In genomic region chr15:85649372-85649771, GRCh38 we compare ENCODE assay signal across 8 cellular contexts.
DNase-seq lines count a peak whose midpoint lies in the region; ATAC-seq and TF ChIP-seq lines count a peak whose summit lies in the region.

No MANE protein-coding gene starts in this region.

- H3K36me3 ChIP-seq in Loucy (ENCODE audit: insufficient read depth, low read length): peaks cover 38% of the 10 kb centered on the region; the same call in 1 of the 2 replicates
- peaks cover 8 to 24% (median 19%) of the 10 kb centered on the region in 5 donors for H3K36me3 ChIP-seq in subcutaneous abdominal adipose tissue (ENCODE audit: control insufficient read depth in 5 of 5, insufficient read depth in 5 of 5, low read length in 5 of 5)
- H3K36me3 ChIP-seq in testis (ENCODE audit: low read depth, missing control alignments): no peaks in the 10 kb centered on the region

- H3K4me2 ChIP-seq in Loucy (ENCODE audit: low read depth, low read length, poor library complexity, severe bottlenecking): peak overlapping the region; percentile 19

- peaks cover 31% of the 10 kb centered on the region for H3K4me1 Mint-ChIP-seq in activated naive CD4-positive, alpha-beta T cell treated with anti-CD3 and anti-CD28 coated beads, Interleukin-2, amount 10 ng/mL, durations not matched to agents 7 days and 5 days

- H3K9ac ChIP-seq in Loucy (ENCODE audit: low read depth, low read length, poor library complexity, severe bottlenecking): no peak overlapping the region
- no peak overlapping the region for H3K9ac ChIP-seq in subcutaneous abdominal adipose tissue (ENCODE audit: low read length in 5 of 5)

- peaks cover 4% of the 10 kb centered on the region; the same call in 1 of the 2 replicates for H3K79me2 ChIP-seq in Loucy (ENCODE audit: insufficient read depth, low read length)

- H3K4me3 Mint-ChIP-seq in activated naive CD4-positive, alpha-beta T cell treated with anti-CD3 and anti-CD28 coated beads, Interleukin-2, amount 10 ng/mL, durations not matched to agents 7 days and 5 days: no peak overlapping the region

- peak overlapping the region; percentile 10 for H3K27ac Mint-ChIP-seq in activated naive CD4-positive, alpha-beta T cell treated with anti-CD3 and anti-CD28 coated beads, Interleukin-2, amount 10 ng/mL, durations not matched to agents 7 days and 5 days

- H4K20me1 ChIP-seq in Loucy (ENCODE audit: insufficient read depth, low read length, poor library complexity, severe bottlenecking): no peaks in the 10 kb centered on the region

- WGBS in lower leg skin, 2 donors: 44 to 45% methylated on average over 5 of the region's 5 CpGs
- WGBS in testis, 2 donors: 32 to 37% methylated on average over 5 of the region's 5 CpGs

- peak overlapping the region; percentile 12 for H3K27ac ChIP-seq in subcutaneous abdominal adipose tissue (ENCODE audit: low read depth, low read length)
- H3K27ac ChIP-seq in testis: peak overlapping the region in 1 of 2 donors; percentile 51

- no peaks in the 10 kb centered on the region for H3K27me3 Mint-ChIP-seq in activated naive CD4-positive, alpha-beta T cell treated with anti-CD3 and anti-CD28 coated beads, Interleukin-2, amount 10 ng/mL, durations not matched to agents 7 days and 5 days

- H3K4me3 ChIP-seq in Loucy (ENCODE audit: low read length, poor library complexity, severe bottlenecking) (no peak overlapping the region), subcutaneous abdominal adipose tissue (ENCODE audit: low read depth in 1 of 5, low read length in 5 of 5) (no peak overlapping the region), lower leg skin (ENCODE audit: low read depth, poor library complexity, severe bottlenecking) (no peak overlapping the region), testis (no peak overlapping the region)

- no peaks in the 10 kb centered on the region for H3F3A ChIP-seq in Loucy (ENCODE audit: low read depth)

- TF ChIP-seq POLR2A in lower leg skin (IDR thresholded peaks at IDR 0.05): no peak
- no peak for TF ChIP-seq POLR2A in testis (IDR thresholded peaks at IDR 0.05)

- intact Hi-C loops in lower leg skin (cut with DNase I; ENCODE audit: low total_unique reads) (no loop called here), testis (cut with DNase I; ENCODE audit: low total_unique reads) (no loop called here)

- peak; percentile 54 for DNase-seq in COLO829 (ENCODE audit: low spot score)
- DNase-seq in activated naive CD4-positive, alpha-beta T cell treated with anti-CD3 and anti-CD28 coated beads, Interleukin-2, amount 10 ng/mL, durations not matched to agents 7 days and 5 days: no peak
- DNase-seq in hepatic stellate cell (ENCODE audit: low spot score): peak; percentile 47
- no peak for DNase-seq in lower leg skin (ENCODE audit: low spot score in 2 of 2)
- DNase-seq in testis: no peak

- H3K27me3 ChIP-seq in Loucy (ENCODE audit: insufficient read depth, low read length, poor library complexity, severe bottlenecking) (no peaks in the 10 kb centered on the region), subcutaneous abdominal adipose tissue (ENCODE audit: control insufficient read depth in 5 of 5, insufficient read depth in 4 of 5, low read length in 5 of 5) (no peaks in the 10 kb centered on the region), testis (no peaks in the 10 kb centered on the region)

- CTCF ChIA-PET in activated naive CD4-positive, alpha-beta T cell treated with anti-CD3 and anti-CD28 coated beads, Interleukin-2, amount 10 ng/mL, durations not matched to agents 7 days and 5 days (lab: Charles Lee): interaction anchor here (0.6 kb wide), 1 partner anchor 83 kb away, joined by 4 read pairs; no protein-coding TSS in a partner anchor

- ATAC-seq in GM21723 (IDR thresholded peaks at IDR 0.05; ENCODE audit: unreplicated experiment): no peak

- H3K9me3 ChIP-seq in Loucy (ENCODE audit: insufficient read depth, low read depth, low read length) (no peaks in the 10 kb centered on the region), subcutaneous abdominal adipose tissue (ENCODE audit: control insufficient read depth in 5 of 5, low read length in 5 of 5) (no peaks in the 10 kb centered on the region), testis (no peaks in the 10 kb centered on the region)

- H3K9me3 Mint-ChIP-seq in activated naive CD4-positive, alpha-beta T cell treated with anti-CD3 and anti-CD28 coated beads, Interleukin-2, amount 10 ng/mL, durations not matched to agents 7 days and 5 days: no peaks in the 10 kb centered on the region

- TF ChIP-seq CTCF in Loucy (conservative IDR thresholded peaks at IDR 0.05; ENCODE audit: low read length) (no peak), lower leg skin (IDR thresholded peaks at IDR 0.05) (no peak), testis (IDR thresholded peaks at IDR 0.05) (no peak)

- peaks cover 26% of the 10 kb centered on the region for H3K36me3 Mint-ChIP-seq in activated naive CD4-positive, alpha-beta T cell treated with anti-CD3 and anti-CD28 coated beads, Interleukin-2, amount 10 ng/mL, durations not matched to agents 7 days and 5 days

- H3K9me2 ChIP-seq in Loucy (replicated peaks; ENCODE audit: low read depth, low read length): no peaks in the 10 kb centered on the region

- no peak overlapping the region for H2AFZ ChIP-seq in Loucy (ENCODE audit: low read length)

- H3K4me1 ChIP-seq in Loucy (ENCODE audit: insufficient read depth, low read length, poor library complexity, severe bottlenecking) (peaks cover 17% of the 10 kb centered on the region), subcutaneous abdominal adipose tissue (ENCODE audit: control insufficient read depth in 5 of 5, insufficient read depth in 5 of 5, low read length in 5 of 5) (peaks cover 0 to 20% (median 10%) of the 10 kb centered on the region in 5 donors), testis (peaks cover 5% of the 10 kb centered on the region)

Comparison
In these comparisons a context has a peak if more than half of its experiments do, and no peak if none do; other contexts are left out.
1. DNase-seq: peak in COLO829 (single experiment) and hepatic stellate cell (single experiment); none in activated naive CD4-positive, alpha-beta T cell treated with anti-CD3 and anti-CD28 coated beads, Interleukin-2, amount 10 ng/mL, durations not matched to agents 7 days and 5 days (single experiment), lower leg skin (0 of 2) and testis (single experiment).